ENCODE assay signal across 21 cellular contexts in the genomic region with DNA sequence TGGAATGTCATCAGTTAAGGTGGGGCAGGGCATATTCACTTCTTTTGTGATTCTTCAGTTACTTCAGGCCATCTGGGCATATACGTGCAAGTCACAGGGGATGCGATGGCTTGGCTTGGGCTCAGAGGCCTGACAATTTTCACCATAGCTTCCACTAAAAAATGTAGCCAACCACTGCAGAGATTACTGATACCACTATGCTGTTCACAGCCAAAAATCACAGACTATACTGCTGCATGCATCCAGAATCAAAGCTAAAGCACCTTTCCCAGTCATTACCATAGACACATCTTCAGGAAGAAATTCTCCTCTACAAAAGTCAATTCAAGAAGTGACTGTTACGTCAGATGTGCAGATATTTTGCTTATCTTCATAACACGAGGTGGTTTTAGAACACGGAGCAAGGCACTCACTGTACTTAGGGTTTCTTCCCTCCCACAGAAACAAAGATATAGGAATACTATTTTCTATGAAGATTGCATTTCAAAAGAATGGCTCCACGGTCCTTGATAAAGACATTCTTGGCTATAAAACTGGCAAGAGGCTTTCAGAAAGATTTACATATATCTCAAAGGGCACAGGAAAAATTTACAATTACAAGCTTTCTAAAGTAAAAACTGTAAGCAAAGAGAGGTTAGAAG.
"Had no signal": no experiment of that assay in that cellular context is flagged by ENCODE, and none has a peak within 500 bp of the region (broad histone marks: within the 10 kb centered on the region; RNA-seq: fewer than 3 reads in every experiment).

No MANE protein-coding gene starts in this region.

- ATAC-seq: esophagus mucosa; left cardiac atrium; naive thymus-derived CD8-positive, alpha-beta T cell; right cardiac atrium; upper lobe of right lung had no signal

- H3K9me3 ChIP-seq: suprapubic skin, tibial artery, upper lobe of right lung had no signal

- H3K4me3 ChIP-seq: suprapubic skin, tibial artery, upper lobe of right lung had no signal

- H3K27ac ChIP-seq: suprapubic skin, tibial artery, upper lobe of right lung had no signal

- DNase-seq: activated CD4-positive, alpha-beta T cell treated with anti-CD3 and anti-CD28 coated beads for 4 hours; activated CD4-positive, alpha-beta T cell treated with anti-CD3 and anti-CD28 coated beads, Interleukin-2, amount 50 U/mL, for 48 hours; activated CD8-positive, alpha-beta memory T cell treated with anti-CD3 and anti-CD28 coated beads, Interleukin-2, amount 50 U/mL, for 4 hours; activated effector memory CD4-positive, alpha-beta T cell treated with anti-CD3 and anti-CD28 coated beads, Interleukin-2, amount 50 U/mL, for 16 hours; activated naive CD4-positive, alpha-beta T cell treated with anti-CD3 and anti-CD28 coated beads, Interleukin-2, amount 50 U/mL, for 16 hours; activated T-cell treated with anti-CD3 and anti-CD28 coated beads, Interleukin-2, amount 50 U/mL, for 1 hour; amniotic stem cell; central memory CD4-positive, alpha-beta T cell; foreskin fibroblast; head of caudate nucleus; hippocampal formation; left cardiac atrium; naive thymus-derived CD8-positive, alpha-beta T cell; occipital lobe; right cardiac atrium; stimulated activated CD4-positive, alpha-beta T cell treated with anti-CD3 and anti-CD28 coated beads, Interleukin-15, amount 100 ng/mL, for 24 hours; stimulated activated naive CD4-positive, alpha-beta T cell; tibial artery; upper lobe of right lung had no signal

- H3K4me1 ChIP-seq: suprapubic skin, tibial artery, upper lobe of right lung had no signal

- H3K27me3 ChIP-seq: suprapubic skin, tibial artery, upper lobe of right lung had no signal

- H3K36me3 ChIP-seq: suprapubic skin, tibial artery, upper lobe of right lung had no signal
